ENCODE assay signal across 8 cellular contexts in the genomic region with DNA sequence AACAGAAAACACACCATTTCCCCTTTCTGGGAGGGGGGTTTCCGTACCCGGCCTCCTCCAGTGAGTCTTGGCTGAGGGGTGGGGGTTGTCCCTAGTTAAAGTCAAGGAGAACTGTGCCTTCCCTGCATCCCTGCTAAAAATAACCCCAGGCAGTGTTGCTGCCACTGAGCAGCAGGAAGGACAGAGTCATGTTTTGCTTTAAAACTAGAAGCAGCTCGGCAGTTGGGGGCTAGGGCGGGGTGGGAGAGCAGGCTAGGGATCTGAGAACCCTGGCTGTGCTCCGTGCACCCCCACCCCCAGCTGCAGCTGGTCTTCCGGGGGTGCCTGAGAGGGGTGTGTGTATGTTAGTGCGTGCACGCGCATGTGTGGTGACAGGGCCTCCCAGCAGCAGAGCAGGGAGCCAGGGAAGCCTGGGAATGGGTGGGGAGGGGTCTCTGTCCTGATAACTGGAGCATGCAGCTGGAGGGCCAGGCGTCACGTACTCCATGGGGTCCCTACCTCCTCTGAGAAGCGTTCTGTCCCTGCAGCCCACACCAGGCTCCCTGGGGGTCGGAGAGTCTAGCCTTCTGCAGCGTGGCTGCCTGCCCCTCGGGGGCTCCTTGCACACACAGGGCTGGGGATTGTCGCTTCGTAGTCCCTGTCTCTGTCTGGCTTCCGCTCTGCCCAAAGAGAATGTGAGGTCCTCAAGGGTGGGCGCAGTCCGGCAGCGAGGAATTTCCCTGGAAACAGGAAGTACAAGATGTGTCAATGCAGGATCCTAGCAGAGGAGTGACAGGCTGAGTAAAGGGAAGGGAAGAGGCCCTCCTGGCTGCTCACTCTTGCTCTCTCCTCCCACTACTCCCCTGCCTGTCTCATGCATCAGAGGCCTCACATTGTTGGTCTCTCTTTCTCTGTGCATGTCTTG. TPM values are rescaled to one million over a fixed set of nuclear protein-coding genes. Genes with fewer than 3 reads are reported as not detected.
A peak's percentile ranks its signal among the peaks of the same experiment; 100 is the strongest.
DNase-seq lines count a peak whose midpoint lies in the region; ATAC-seq and TF ChIP-seq lines count a peak whose summit lies in the region.

No MANE protein-coding gene starts in this region.

- peak overlapping the region; percentile 72 for H3K4me3 Mint-ChIP-seq in activated CD8-positive, alpha-beta T cell treated with anti-CD3 and anti-CD28 coated beads for 36 hours

- DNase-seq in stimulated activated CD4-positive, alpha-beta T cell treated with anti-CD3 and anti-CD28 coated beads, Interleukin-1b, Interleukin-23, amount 100 ng/mL, for 48 hours, result peak; percentile 59
- no peak for DNase-seq in stimulated activated CD4-positive, alpha-beta T cell treated with anti-CD3 and anti-CD28 coated beads, Interleukin-4, amount 100 ng/mL, for 24 hours
- peak; percentile 65 for DNase-seq in activated CD8-positive, alpha-beta T cell treated with anti-CD3 and anti-CD28 coated beads for 36 hours
- DNase-seq in Right ventricle myocardium superior (peak; percentile 77), posterior vena cava (ENCODE audit: low spot score) (peak; percentile 84), NCI-H2081 treated with DMSO at 0.1 percent for 48 hours (lab: John Stamatoyannopoulos, UW) (no peak)

- CTCF ChIA-PET in activated CD8-positive, alpha-beta T cell treated with anti-CD3 and anti-CD28 coated beads for 36 hours (lab: Charles Lee), result interaction anchor here (0.9 to 2.4 kb wide), 2 partner anchors 12 to 17 kb away, joined by 5 to 13 read pairs; partner anchors contain the start of gene ARMC12

- TF ChIP-seq CTCF in activated CD8-positive, alpha-beta T cell treated with anti-CD3 and anti-CD28 coated beads for 36 hours (IDR thresholded peaks at IDR 0.05), result no peak

- intact Hi-C loops in activated CD8-positive, alpha-beta T cell treated with anti-CD3 and anti-CD28 coated beads for 36 hours (cut with micrococcal nuclease), result no loop called here
- intact Hi-C loops in Right ventricle myocardium superior (cut with DNase I), result no loop called here
- intact Hi-C loops in posterior vena cava (cut with DNase I), result no loop called here

- POLR2A ChIA-PET in activated CD8-positive, alpha-beta T cell treated with anti-CD3 and anti-CD28 coated beads for 36 hours (lab: Charles Lee), result interaction anchor here (1.1 to 11.0 kb wide), 3 partner anchors 9 to 76 kb away, joined by 3 to 95 read pairs (median 9); no protein-coding TSS in a partner anchor

- ATAC-seq in HG03196 (IDR thresholded peaks at IDR 0.05; ENCODE audit: unreplicated experiment) (peak; percentile 53), Right ventricle myocardium superior (ENCODE audit: poor library complexity) (peak; percentile 77), GM19328 (IDR thresholded peaks at IDR 0.05; ENCODE audit: unreplicated experiment) (no peak)
- ATAC-seq in activated CD8-positive, alpha-beta T cell treated with anti-CD3 and anti-CD28 coated beads for 36 hours, result peak; percentile 53

- peak overlapping the region; percentile 88 for H3K27ac Mint-ChIP-seq in activated CD8-positive, alpha-beta T cell treated with anti-CD3 and anti-CD28 coated beads for 36 hours

- H3K9me3 Mint-ChIP-seq in activated CD8-positive, alpha-beta T cell treated with anti-CD3 and anti-CD28 coated beads for 36 hours, result no peaks in the 10 kb centered on the region

- peaks cover 61% of the 10 kb centered on the region for H3K4me1 Mint-ChIP-seq in activated CD8-positive, alpha-beta T cell treated with anti-CD3 and anti-CD28 coated beads for 36 hours (ENCODE audit: low read depth)

- no peaks in the 10 kb centered on the region for H3K36me3 Mint-ChIP-seq in activated CD8-positive, alpha-beta T cell treated with anti-CD3 and anti-CD28 coated beads for 36 hours (ENCODE audit: low read depth)

- no peaks in the 10 kb centered on the region for H3K27me3 Mint-ChIP-seq in activated CD8-positive, alpha-beta T cell treated with anti-CD3 and anti-CD28 coated beads for 36 hours

RNA-seq across cellular contexts. Expression of gene ARMC12, which starts 16.8 kb away (rescaled TPM):
- 1 to 10 TPM; 1.0 to 1.1 TPM for total RNA-seq in activated CD8-positive, alpha-beta T cell treated with anti-CD3 and anti-CD28 coated beads for 36 hours
- total RNA-seq in Right ventricle myocardium superior (not detected), posterior vena cava (1 to 10 TPM in 1 of 2 donors, under 1 TPM in 1; 0.57 to 1.1 TPM)

RNA-seq across cellular contexts. Expression of gene FKBP5, which starts 31.4 kb away (rescaled TPM):
- total RNA-seq in activated CD8-positive, alpha-beta T cell treated with anti-CD3 and anti-CD28 coated beads for 36 hours, result 10 to 100 TPM; 90.6 to 93.4 TPM
- 106 TPM for total RNA-seq in Right ventricle myocardium superior
- 100 to 1,000 TPM in 1 of 2 donors, 10 to 100 TPM in 1; 83.1 to 193 TPM for total RNA-seq in posterior vena cava

RNA-seq across cellular contexts. Expression of gene CLPSL2, which starts 56.3 kb away (rescaled TPM):
- not detected for total RNA-seq in activated CD8-positive, alpha-beta T cell treated with anti-CD3 and anti-CD28 coated beads for 36 hours
- total RNA-seq in Right ventricle myocardium superior, result not detected
- total RNA-seq in posterior vena cava, result not detected

Comparison
In these comparisons a context has a peak if more than half of its experiments do, and no peak if none do; other contexts are left out.
1. DNase-seq: peak in stimulated activated CD4-positive, alpha-beta T cell treated with anti-CD3 and anti-CD28 coated beads, Interleukin-1b, Interleukin-23, amount 100 ng/mL, for 48 hours (single experiment), activated CD8-positive, alpha-beta T cell treated with anti-CD3 and anti-CD28 coated beads for 36 hours (single experiment), Right ventricle myocardium superior (single experiment) and posterior vena cava (single experiment); none in stimulated activated CD4-positive, alpha-beta T cell treated with anti-CD3 and anti-CD28 coated beads, Interleukin-4, amount 100 ng/mL, for 24 hours (single experiment) and NCI-H2081 treated with DMSO at 0.1 percent for 48 hours (single experiment).